In genomic region chr10:126235091-126235978, GRCh38 we compare ENCODE assay signal across 19 cellular contexts.
DNase-seq lines count a peak whose midpoint lies in the region; ATAC-seq and TF ChIP-seq lines count a peak whose summit lies in the region.
"Had no signal": no experiment of that assay in that cellular context is flagged by ENCODE, and none has a peak within 500 bp of the region (broad histone marks: within the 10 kb centered on the region; RNA-seq: fewer than 3 reads in every experiment).

No MANE protein-coding gene starts in this region.

- H3F3A ChIP-seq in MM.1S (ENCODE audit: insufficient read depth, low read length) = no peaks in the 10 kb centered on the region

- H3K9me2 ChIP-seq in MM.1S (replicated peaks; ENCODE audit: insufficient read depth, low read length) = no peaks in the 10 kb centered on the region

- no peaks in the 10 kb centered on the region for H3K36me3 Mint-ChIP-seq in brain

- dilution Hi-C loops in IMR-90 (cut with HindIII; ENCODE audit: low sequenced_read_pairs, unreplicated experiment) = no loop called here

- 70% methylated on average over 2 of the region's 25 CpGs; no CpG with 5 or more reads in 1 of the 2 experiments for WGBS in IMR-90 (ENCODE audit: extremely low coverage in 2 of 2, insufficient read length in 1 of 2), 2 experiments

- H3K4me1 Mint-ChIP-seq in brain = peaks cover 67% of the 10 kb centered on the region
- H3K4me1 Mint-ChIP-seq: activated CD4-positive, alpha-beta memory T cell treated with anti-CD3 and anti-CD28 coated beads, Interleukin-2, amount 10 ng/mL, durations not matched to agents 7 days and 5 days; CD8-positive, alpha-beta memory T cell had no signal

- in situ Hi-C loops in IMR-90 (cut with MboI; ENCODE audit: low sequenced_read_pairs) = no loop called here

- no peak overlapping the region for H3K4me3 Mint-ChIP-seq in brain
- H3K4me3 Mint-ChIP-seq: activated CD4-positive, alpha-beta memory T cell treated with anti-CD3 and anti-CD28 coated beads, Interleukin-2, amount 10 ng/mL, durations not matched to agents 7 days and 5 days; CD8-positive, alpha-beta memory T cell; nephron progenitor cell; T-helper 1 cell treated with Interleukin-12 subunit alpha and Interleukin-12 subunit beta and Interleukin-4 antibody, amounts not matched to agents 30 μg/mL and 1 μg/mL, for 36 hours had no signal

- H2BK5ac ChIP-seq in IMR-90 (ENCODE audit: low read depth, low read length, poor library complexity, severe bottlenecking) = no peak overlapping the region

- peaks cover 3% of the 10 kb centered on the region for H3K27me3 Mint-ChIP-seq in brain
- H3K27me3 Mint-ChIP-seq: activated CD4-positive, alpha-beta memory T cell treated with anti-CD3 and anti-CD28 coated beads, Interleukin-2, amount 10 ng/mL, durations not matched to agents 7 days and 5 days had no signal

- no peak overlapping the region for H3K4me2 ChIP-seq in IMR-90 (ENCODE audit: low read depth, low read length)
- no peak overlapping the region for H3K4me2 ChIP-seq in MM.1S (ENCODE audit: low read depth, low read length)

- no peak overlapping the region for H2AFZ ChIP-seq in IMR-90 (replicated peaks; ENCODE audit: low read length, poor library complexity)
- no peak overlapping the region for H2AFZ ChIP-seq in MM.1S (ENCODE audit: low read length)

- no peaks in the 10 kb centered on the region for H3K27me3 ChIP-seq in IMR-90 (ENCODE audit: control insufficient read depth, insufficient read depth, low read length)
- H3K27me3 ChIP-seq in MM.1S (replicated peaks; ENCODE audit: insufficient read depth, low read length) = no peaks in the 10 kb centered on the region
- H3K27me3 ChIP-seq: colonic mucosa had no signal

- H3K14ac ChIP-seq in IMR-90 (replicated peaks; ENCODE audit: low read depth, low read length) = 0 out of 2 replicates have a peak overlapping the region, but pooled peaks have one; percentile 6

- no peak overlapping the region for H2BK20ac ChIP-seq in IMR-90 (ENCODE audit: low read depth, low read length)

- no peak overlapping the region for H3K56ac ChIP-seq in IMR-90 (ENCODE audit: extremely low read depth, insufficient read depth, low read length)

- no peak overlapping the region for H2AK5ac ChIP-seq in IMR-90 (ENCODE audit: low read depth, low read length)

- no peak for TF ChIP-seq RAD21 in IMR-90 (IDR thresholded peaks at IDR 0.05; ENCODE audit: low read length)

- ATAC-seq in IMR-90 (ENCODE audit: low read depth) (no peak), left ventricle myocardium superior (peak; percentile 30), sciatic nerve (peak; percentile 79), HG03175 (IDR thresholded peaks at IDR 0.05; ENCODE audit: unreplicated experiment) (no peak)

- peaks cover 0 to 9% (median 0%) of the 10 kb centered on the region in 5 experiments for H3K9me3 Mint-ChIP-seq in brain
- H3K9me3 Mint-ChIP-seq: nephron progenitor cell had no signal

- TF ChIP-seq CTCF in IMR-90 (conservative IDR thresholded peaks at IDR 0.05; ENCODE audit: low read depth, low read length) = no peak
- no peak for TF ChIP-seq CTCF in brain (conservative IDR thresholded peaks at IDR 0.05)
- TF ChIP-seq CTCF in MM.1S (IDR thresholded peaks at IDR 0.05; ENCODE audit: low read length) = no peak

- H3K9me3 ChIP-seq in IMR-90 (ENCODE audit: control insufficient read depth, insufficient read depth, low read length) = no peaks in the 10 kb centered on the region
- H3K9me3 ChIP-seq in MM.1S (replicated peaks; ENCODE audit: insufficient read depth, low read length) = no peaks in the 10 kb centered on the region
- H3K9me3 ChIP-seq: colonic mucosa had no signal

- H3K36me3 ChIP-seq in IMR-90 (ENCODE audit: control insufficient read depth, insufficient read depth, low read length) = no peaks in the 10 kb centered on the region
- no peaks in the 10 kb centered on the region for H3K36me3 ChIP-seq in MM.1S (replicated peaks; ENCODE audit: insufficient read depth, low read length)
- H3K36me3 ChIP-seq: colonic mucosa had no signal

- CTCF ChIA-PET in IMR-90 (lab: Yijun Ruan, JAX) = no interaction called here

- no peak for TF ChIP-seq POLR2A in IMR-90 (IDR thresholded peaks at IDR 0.05; ENCODE audit: low read depth, low read length)

- no peak overlapping the region for H3K4me3 ChIP-seq in IMR-90 (ENCODE audit: insufficient read depth, low read depth, low read length)
- H3K4me3 ChIP-seq in MM.1S (ENCODE audit: low read length) = no peak overlapping the region
- H3K4me3 ChIP-seq: colonic mucosa had no signal

- no peak overlapping the region for H4K91ac ChIP-seq in IMR-90 (ENCODE audit: insufficient read depth, low read depth, low read length)

- no peak overlapping the region for H3K9ac ChIP-seq in IMR-90 (ENCODE audit: low read depth, low read length)
- H3K9ac ChIP-seq in MM.1S (ENCODE audit: low read length) = no peak overlapping the region

- no peak overlapping the region for H2BK120ac ChIP-seq in IMR-90 (ENCODE audit: low read depth, low read length)

- H3K4ac ChIP-seq in IMR-90 (ENCODE audit: low read depth, low read length) = no peak overlapping the region

- peak overlapping the region; percentile 33 for H2AK9ac ChIP-seq in IMR-90 (replicated peaks; ENCODE audit: low read depth, low read length, poor library complexity)

- POLR2A ChIA-PET in IMR-90 (lab: Charles Lee; ENCODE audit: unreplicated experiment) = no interaction called here

- H3K27ac ChIP-seq in IMR-90 (ENCODE audit: insufficient read depth, low read length) (no peak overlapping the region), MM.1S (ENCODE audit: low read length) (no peak overlapping the region)
- H3K27ac ChIP-seq: colonic mucosa had no signal

- H4K20me1 ChIP-seq in IMR-90 (ENCODE audit: insufficient read depth, low read length) (no peaks in the 10 kb centered on the region), MM.1S (ENCODE audit: insufficient read depth, low read length) (no peaks in the 10 kb centered on the region)

- H2BK15ac ChIP-seq in IMR-90 (ENCODE audit: low read depth, low read length) = no peak overlapping the region; the same call in 2 of the 3 replicates

- no peaks in the 10 kb centered on the region for H3K79me1 ChIP-seq in IMR-90 (ENCODE audit: low read depth in 1 of 2, low read length in 2 of 2)

- H3K79me2 ChIP-seq in MM.1S (ENCODE audit: low read length) = no peaks in the 10 kb centered on the region

- BruUV-seq in IMR-90 (replicated peaks; lab: Mats Ljungman, UMichigan) = no TSS peak

- H3K4me1 ChIP-seq in IMR-90 (ENCODE audit: control insufficient read depth, insufficient read depth, low read length) = no peaks in the 10 kb centered on the region
- H3K4me1 ChIP-seq in MM.1S (ENCODE audit: low read length) = no peaks in the 10 kb centered on the region
- H3K4me1 ChIP-seq: colonic mucosa had no signal

- no peak overlapping the region for H4K5ac ChIP-seq in IMR-90 (ENCODE audit: low read depth, low read length)

- H3K23ac ChIP-seq in IMR-90 (ENCODE audit: low read depth, low read length) = no peak overlapping the region

- intact Hi-C loops in IMR-90 (cut with micrococcal nuclease) (no loop called here), left ventricle myocardium superior (cut with micrococcal nuclease) (no loop called here), sciatic nerve (cut with DNase I) (no loop called here)

- H3K9me1 ChIP-seq in IMR-90 (ENCODE audit: insufficient read depth, low read length) = no peaks in the 10 kb centered on the region

- no peak overlapping the region for H3K18ac ChIP-seq in IMR-90 (ENCODE audit: low read depth, low read length)

- peak overlapping the region in 4 of 5 experiments; percentile 30 to 86 (median 72) for H3K27ac Mint-ChIP-seq in brain
- H3K27ac Mint-ChIP-seq: activated CD4-positive, alpha-beta memory T cell treated with anti-CD3 and anti-CD28 coated beads, Interleukin-2, amount 10 ng/mL, durations not matched to agents 7 days and 5 days; T-helper 1 cell treated with Interleukin-12 subunit alpha and Interleukin-12 subunit beta and Interleukin-4 antibody, amounts not matched to agents 30 μg/mL and 1 μg/mL, for 36 hours had no signal

- H4K8ac ChIP-seq in IMR-90 (ENCODE audit: low read depth in 2 of 2, low read length in 2 of 2) = no peak overlapping the region

- DNase-seq in IMR-90 = no peak
- DNase-seq in left ventricle myocardium superior = no peak
- no peak for DNase-seq in sciatic nerve (ENCODE audit: low spot score)
- DNase-seq in SIG-M5 treated with dmso at 0.1 percent for 504 hours (lab: John Stamatoyannopoulos, UW; ENCODE audit: unreplicated experiment) = no peak
- no peak for DNase-seq in MM.1S
- DNase-seq: activated CD4-positive, alpha-beta memory T cell treated with anti-CD3 and anti-CD28 coated beads, Interleukin-2, amount 10 ng/mL, durations not matched to agents 7 days and 5 days; activated naive CD4-positive, alpha-beta T cell treated with Interleukin-2 at 50 U/mL for 16 hours; aorta; CD8-positive, alpha-beta memory T cell; colonic mucosa; DND-41; NCI-H1105; NCI-H510A treated with DMSO at 0.1 percent for 48 hours; nephron progenitor cell; SHP77; stimulated activated CD4-positive, alpha-beta T cell treated with anti-CD3 and anti-CD28 coated beads, Interleukin-4, amount 100 ng/mL, for 24 hours had no signal

TF ChIP-seq in IMR-90, 13 proteins besides CTCF, POLR2A, EP300 and RAD21 (continues in another document):
- TF ChIP-seq SMC3 (IDR thresholded peaks at IDR 0.05; ENCODE audit: low read depth, low read length) (no peak), RFX5 (IDR thresholded peaks at IDR 0.05; ENCODE audit: low read depth, low read length) (no peak), NFE2L2 (IDR thresholded peaks at IDR 0.05; ENCODE audit: low read depth, low read length) (no peak), ELK1 (IDR thresholded peaks at IDR 0.05; ENCODE audit: borderline replicate concordance, low read depth, low read length) (no peak), BHLHE40 (IDR thresholded peaks at IDR 0.05; ENCODE audit: low read depth, low read length) (no peak), MAZ (IDR thresholded peaks at IDR 0.05; ENCODE audit: borderline replicate concordance, low read depth, low read length) (no peak), USF2 (IDR thresholded peaks at IDR 0.05; ENCODE audit: low read depth, low read length) (no peak), MXI1 (IDR thresholded peaks at IDR 0.05; ENCODE audit: borderline replicate concordance, low read depth, low read length) (no peak)

Comparison
In these comparisons a context has a peak if more than half of its experiments do, and no peak if none do; other contexts are left out.
1. ATAC-seq: peak in left ventricle myocardium superior (single experiment) and sciatic nerve (single experiment); none in IMR-90 (single experiment) and HG03175 (single experiment).